ENCODE assay signal across 37 cellular contexts in genomic region chr7:73861305-73861704, GRCh38. TPM values are rescaled to one million over a fixed set of nuclear protein-coding genes. Genes with fewer than 3 reads are reported as not detected.
"Had no signal": no experiment of that assay in that cellular context is flagged by ENCODE, and none has a peak within 500 bp of the region (broad histone marks: within the 10 kb centered on the region; RNA-seq: fewer than 3 reads in every experiment).

No MANE protein-coding gene starts in this region.

- H3K27me3 ChIP-seq: MG63 had no signal

- H3K4me3 ChIP-seq: MG63 had no signal

- DNase-seq: Karpas-422, Kasumi-1, MG63, MM.1S, MV-4-11, NCI-H1048, NCI-H1092, NCI-H1092 treated with DMSO at 0.1 percent for 48 hours, NCI-H1105, NCI-H1105 treated with DMSO at 0.1 percent for 48 hours, NCI-H1417, NCI-H1417 treated with DMSO at 0.1 percent for 48 hours, NCI-H1436, NCI-H1436 treated with DMSO at 0.1 percent for 48 hours, NCI-H146, NCI-H1694, NCI-H1694 treated with DMSO at 0.1 percent for 48 hours, NCI-H187, NCI-H187 treated with DMSO at 0.1 percent for 48 hours, NCI-H1930, NCI-H2029, NCI-H2029 treated with DMSO at 0.1 percent for 48 hours, NCI-H2081, NCI-H2081 treated with DMSO at 0.1 percent for 48 hours, NCI-H2107, NCI-H2171, NCI-H2171 treated with DMSO at 0.1 percent for 48 hours, NCI-H2227 treated with DMSO at 0.1 percent for 48 hours, NCI-H226, NCI-H345, NCI-H446, NCI-H446 treated with DMSO at 0.1 percent for 48 hours, NCI-H510A, NCI-H510A treated with DMSO at 0.1 percent for 48 hours had no signal

- H3K36me3 ChIP-seq: MG63 had no signal

- H3K9me3 ChIP-seq: MG63 had no signal

RNA-seq across cellular contexts. Expression of gene TMEM270, which starts 0.3 kb away (rescaled TPM):
- total RNA-seq: LHCN-M2, MCF 10A, NCI-H460 had no signal
